ENCODE assay signal across 1 cellular context in the genomic region with DNA sequence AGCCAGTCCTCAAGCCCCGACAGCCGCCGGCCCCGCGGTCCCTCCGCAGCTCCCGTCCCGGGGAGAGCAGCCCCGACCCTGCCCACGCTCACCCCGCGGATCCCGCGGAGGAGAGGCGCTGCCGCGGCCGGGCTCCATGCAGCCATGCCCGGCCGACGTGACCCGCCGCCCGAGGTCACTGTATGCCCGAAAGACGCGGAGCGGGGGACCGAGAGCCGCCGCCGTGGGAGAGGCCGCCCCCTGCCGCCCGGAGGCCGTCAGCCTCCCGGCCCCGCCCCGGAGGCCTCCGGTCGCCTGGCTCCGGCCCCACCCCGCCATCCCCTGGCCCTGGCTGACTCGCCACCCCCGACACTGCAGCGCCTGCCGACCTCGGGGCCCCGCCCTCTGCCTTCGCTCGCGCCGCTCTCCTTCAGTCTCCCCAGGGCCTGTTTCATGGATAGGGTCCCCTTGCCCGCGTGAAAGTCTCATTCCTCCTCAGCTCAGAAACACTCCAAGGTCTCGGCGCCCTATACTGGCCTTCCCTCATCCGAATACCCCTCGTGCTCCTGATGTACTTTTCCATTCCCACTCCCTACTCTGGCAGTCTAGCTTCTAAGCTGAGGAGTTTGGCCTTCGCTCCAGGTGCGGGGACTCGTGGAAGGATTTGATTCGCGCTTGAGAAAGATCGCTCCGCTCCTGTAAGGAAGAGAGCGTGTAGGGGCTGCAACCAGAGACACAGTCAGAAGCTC.
TF ChIP-seq lines count a peak whose summit lies in the region.

A gene with protein sequence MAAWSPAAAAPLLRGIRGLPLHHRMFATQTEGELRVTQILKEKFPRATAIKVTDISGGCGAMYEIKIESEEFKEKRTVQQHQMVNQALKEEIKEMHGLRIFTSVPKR (minus strand): TSS at position 184 of the 728 bp plus-strand sequence. CDS start 38 bp downstream, at position 146.

TF ChIP-seq in HepG2, 621 proteins besides CTCF, POLR2A, EP300 and RAD21 (continued from another document and continues in another):
- TF ChIP-seq PHF21A (CRISPR knock-in tag; IDR thresholded peaks at IDR 0.05) (no peak; the same call in 1 of the 2 replicates), ZNF205 (CRISPR knock-in tag; IDR thresholded peaks at IDR 0.05) (no peak; the same call in 1 of the 2 replicates), TGIF2 (CRISPR knock-in tag; IDR thresholded peaks at IDR 0.05) (peak; percentile 29; the same call in 1 of the 2 replicates), PITX1 (CRISPR knock-in tag; IDR thresholded peaks at IDR 0.05) (no peak; the same call in 1 of the 2 replicates), SCMH1 (CRISPR knock-in tag; IDR thresholded peaks at IDR 0.05; ENCODE audit: borderline replicate concordance) (no peak), MYNN (CRISPR knock-in tag; IDR thresholded peaks at IDR 0.05; ENCODE audit: low read depth) (no peak; the same call in 1 of the 2 replicates), ELF3 (CRISPR knock-in tag; IDR thresholded peaks at IDR 0.05) (no peak), KLF16 (CRISPR knock-in tag; IDR thresholded peaks at IDR 0.05) (no peak), IKZF4 (CRISPR knock-in tag; IDR thresholded peaks at IDR 0.05; ENCODE audit: borderline replicate concordance, low read depth, not compliant biosample characterization) (peak; percentile 65), HMG20A (CRISPR knock-in tag; IDR thresholded peaks at IDR 0.05; ENCODE audit: borderline replicate concordance) (no peak; the same call in 1 of the 2 replicates), ZFP37 (CRISPR knock-in tag; IDR thresholded peaks at IDR 0.05; ENCODE audit: borderline replicate concordance) (no peak), FOXA1 (IDR thresholded peaks at IDR 0.05) (no peak), FOXA1 (CRISPR knock-in tag; IDR thresholded peaks at IDR 0.05) (peak; percentile 3; the same call in 1 of the 2 replicates), SIX4 (CRISPR knock-in tag; IDR thresholded peaks at IDR 0.05) (no peak), CENPT (CRISPR knock-in tag; IDR thresholded peaks at IDR 0.05; ENCODE audit: low read depth) (no peak), ZSCAN30 (CRISPR knock-in tag; IDR thresholded peaks at IDR 0.05) (peak; percentile 91; the same call in 1 of the 2 replicates), ZNF260 (CRISPR knock-in tag; IDR thresholded peaks at IDR 0.05; ENCODE audit: borderline replicate concordance, low read depth) (no peak), TCF7L2 (IDR thresholded peaks at IDR 0.05; ENCODE audit: low read depth, low read length) (no peak), ZNF432 (CRISPR knock-in tag; IDR thresholded peaks at IDR 0.05; ENCODE audit: borderline replicate concordance) (no peak), HOXA7 (CRISPR knock-in tag; IDR thresholded peaks at IDR 0.05) (no peak), MED8 (CRISPR knock-in tag; IDR thresholded peaks at IDR 0.05; ENCODE audit: insufficient replicate concordance) (peak; percentile 48), POLR2G (IDR thresholded peaks at IDR 0.05; ENCODE audit: low read depth, low read length) (peak; percentile 97), ZNF138 (CRISPR knock-in tag; IDR thresholded peaks at IDR 0.05; ENCODE audit: low read depth) (peak; percentile 88), DR1 (CRISPR knock-in tag; IDR thresholded peaks at IDR 0.05) (no peak), RBM22 (optimal IDR thresholded peaks at IDR 0.05; ENCODE audit: low read length) (peak; percentile 85), KDM1A (CRISPR knock-in tag; IDR thresholded peaks at IDR 0.05) (no peak), PHB2 (IDR thresholded peaks at IDR 0.05; ENCODE audit: partially characterized antibody) (no peak), ZNF775 (CRISPR knock-in tag; IDR thresholded peaks at IDR 0.05; ENCODE audit: borderline replicate concordance) (peak; percentile 93; the same call in 1 of the 2 replicates), NRL (CRISPR knock-in tag; IDR thresholded peaks at IDR 0.05; ENCODE audit: borderline replicate concordance) (0 out of 2 replicates have a peak, but pooled peaks have one; percentile 6), ZNF790 (CRISPR knock-in tag; IDR thresholded peaks at IDR 0.05; ENCODE audit: borderline replicate concordance) (0 out of 2 replicates have a peak, but pooled peaks have one; percentile 22), ETV6 (CRISPR knock-in tag; conservative IDR thresholded peaks at IDR 0.05) (no peak; the same call in 1 of the 2 replicates), CCDC6 (CRISPR knock-in tag; IDR thresholded peaks at IDR 0.05) (peak; percentile 99)
- TF ChIP-seq, protein P1, sequence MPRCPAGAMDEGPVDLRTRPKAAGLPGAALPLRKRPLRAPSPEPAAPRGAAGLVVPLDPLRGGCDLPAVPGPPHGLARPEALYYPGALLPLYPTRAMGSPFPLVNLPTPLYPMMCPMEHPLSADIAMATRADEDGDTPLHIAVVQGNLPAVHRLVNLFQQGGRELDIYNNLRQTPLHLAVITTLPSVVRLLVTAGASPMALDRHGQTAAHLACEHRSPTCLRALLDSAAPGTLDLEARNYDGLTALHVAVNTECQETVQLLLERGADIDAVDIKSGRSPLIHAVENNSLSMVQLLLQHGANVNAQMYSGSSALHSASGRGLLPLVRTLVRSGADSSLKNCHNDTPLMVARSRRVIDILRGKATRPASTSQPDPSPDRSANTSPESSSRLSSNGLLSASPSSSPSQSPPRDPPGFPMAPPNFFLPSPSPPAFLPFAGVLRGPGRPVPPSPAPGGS (CRISPR knock-in tag; IDR thresholded peaks at IDR 0.05), result peak; percentile 75
- TF ChIP-seq, protein P2, sequence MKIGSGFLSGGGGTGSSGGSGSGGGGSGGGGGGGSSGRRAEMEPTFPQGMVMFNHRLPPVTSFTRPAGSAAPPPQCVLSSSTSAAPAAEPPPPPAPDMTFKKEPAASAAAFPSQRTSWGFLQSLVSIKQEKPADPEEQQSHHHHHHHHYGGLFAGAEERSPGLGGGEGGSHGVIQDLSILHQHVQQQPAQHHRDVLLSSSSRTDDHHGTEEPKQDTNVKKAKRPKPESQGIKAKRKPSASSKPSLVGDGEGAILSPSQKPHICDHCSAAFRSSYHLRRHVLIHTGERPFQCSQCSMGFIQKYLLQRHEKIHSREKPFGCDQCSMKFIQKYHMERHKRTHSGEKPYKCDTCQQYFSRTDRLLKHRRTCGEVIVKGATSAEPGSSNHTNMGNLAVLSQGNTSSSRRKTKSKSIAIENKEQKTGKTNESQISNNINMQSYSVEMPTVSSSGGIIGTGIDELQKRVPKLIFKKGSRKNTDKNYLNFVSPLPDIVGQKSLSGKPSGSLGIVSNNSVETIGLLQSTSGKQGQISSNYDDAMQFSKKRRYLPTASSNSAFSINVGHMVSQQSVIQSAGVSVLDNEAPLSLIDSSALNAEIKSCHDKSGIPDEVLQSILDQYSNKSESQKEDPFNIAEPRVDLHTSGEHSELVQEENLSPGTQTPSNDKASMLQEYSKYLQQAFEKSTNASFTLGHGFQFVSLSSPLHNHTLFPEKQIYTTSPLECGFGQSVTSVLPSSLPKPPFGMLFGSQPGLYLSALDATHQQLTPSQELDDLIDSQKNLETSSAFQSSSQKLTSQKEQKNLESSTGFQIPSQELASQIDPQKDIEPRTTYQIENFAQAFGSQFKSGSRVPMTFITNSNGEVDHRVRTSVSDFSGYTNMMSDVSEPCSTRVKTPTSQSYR (CRISPR knock-in tag; IDR thresholded peaks at IDR 0.05; ENCODE audit: borderline replicate concordance), result no peak
- TF ChIP-seq, protein P3, sequence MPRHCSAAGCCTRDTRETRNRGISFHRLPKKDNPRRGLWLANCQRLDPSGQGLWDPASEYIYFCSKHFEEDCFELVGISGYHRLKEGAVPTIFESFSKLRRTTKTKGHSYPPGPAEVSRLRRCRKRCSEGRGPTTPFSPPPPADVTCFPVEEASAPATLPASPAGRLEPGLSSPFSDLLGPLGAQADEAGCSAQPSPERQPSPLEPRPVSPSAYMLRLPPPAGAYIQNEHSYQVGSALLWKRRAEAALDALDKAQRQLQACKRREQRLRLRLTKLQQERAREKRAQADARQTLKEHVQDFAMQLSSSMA (CRISPR knock-in tag; IDR thresholded peaks at IDR 0.05), result peak; percentile 72; the same call in 1 of the 2 replicates
- TF ChIP-seq, protein P4, sequence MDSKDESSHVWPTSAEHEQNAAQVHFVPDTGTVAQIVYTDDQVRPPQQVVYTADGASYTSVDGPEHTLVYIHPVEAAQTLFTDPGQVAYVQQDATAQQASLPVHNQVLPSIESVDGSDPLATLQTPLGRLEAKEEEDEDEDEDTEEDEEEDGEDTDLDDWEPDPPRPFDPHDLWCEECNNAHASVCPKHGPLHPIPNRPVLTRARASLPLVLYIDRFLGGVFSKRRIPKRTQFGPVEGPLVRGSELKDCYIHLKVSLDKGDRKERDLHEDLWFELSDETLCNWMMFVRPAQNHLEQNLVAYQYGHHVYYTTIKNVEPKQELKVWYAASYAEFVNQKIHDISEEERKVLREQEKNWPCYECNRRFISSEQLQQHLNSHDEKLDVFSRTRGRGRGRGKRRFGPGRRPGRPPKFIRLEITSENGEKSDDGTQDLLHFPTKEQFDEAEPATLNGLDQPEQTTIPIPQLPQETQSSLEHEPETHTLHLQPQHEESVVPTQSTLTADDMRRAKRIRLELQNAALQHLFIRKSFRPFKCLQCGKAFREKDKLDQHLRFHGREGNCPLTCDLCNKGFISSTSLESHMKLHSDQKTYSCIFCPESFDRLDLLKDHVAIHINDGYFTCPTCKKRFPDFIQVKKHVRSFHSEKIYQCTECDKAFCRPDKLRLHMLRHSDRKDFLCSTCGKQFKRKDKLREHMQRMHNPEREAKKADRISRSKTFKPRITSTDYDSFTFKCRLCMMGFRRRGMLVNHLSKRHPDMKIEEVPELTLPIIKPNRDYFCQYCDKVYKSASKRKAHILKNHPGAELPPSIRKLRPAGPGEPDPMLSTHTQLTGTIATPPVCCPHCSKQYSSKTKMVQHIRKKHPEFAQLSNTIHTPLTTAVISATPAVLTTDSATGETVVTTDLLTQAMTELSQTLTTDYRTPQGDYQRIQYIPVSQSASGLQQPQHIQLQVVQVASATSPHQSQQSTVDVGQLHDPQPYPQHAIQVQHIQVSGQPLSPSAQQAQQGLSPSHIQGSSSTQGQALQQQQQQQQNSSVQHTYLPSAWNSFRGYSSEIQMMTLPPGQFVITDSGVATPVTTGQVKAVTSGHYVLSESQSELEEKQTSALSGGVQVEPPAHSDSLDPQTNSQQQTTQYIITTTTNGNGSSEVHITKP (CRISPR knock-in tag; IDR thresholded peaks at IDR 0.05; ENCODE audit: low read depth), result no peak; the same call in 1 of the 2 replicates
- TF ChIP-seq, protein P5, sequence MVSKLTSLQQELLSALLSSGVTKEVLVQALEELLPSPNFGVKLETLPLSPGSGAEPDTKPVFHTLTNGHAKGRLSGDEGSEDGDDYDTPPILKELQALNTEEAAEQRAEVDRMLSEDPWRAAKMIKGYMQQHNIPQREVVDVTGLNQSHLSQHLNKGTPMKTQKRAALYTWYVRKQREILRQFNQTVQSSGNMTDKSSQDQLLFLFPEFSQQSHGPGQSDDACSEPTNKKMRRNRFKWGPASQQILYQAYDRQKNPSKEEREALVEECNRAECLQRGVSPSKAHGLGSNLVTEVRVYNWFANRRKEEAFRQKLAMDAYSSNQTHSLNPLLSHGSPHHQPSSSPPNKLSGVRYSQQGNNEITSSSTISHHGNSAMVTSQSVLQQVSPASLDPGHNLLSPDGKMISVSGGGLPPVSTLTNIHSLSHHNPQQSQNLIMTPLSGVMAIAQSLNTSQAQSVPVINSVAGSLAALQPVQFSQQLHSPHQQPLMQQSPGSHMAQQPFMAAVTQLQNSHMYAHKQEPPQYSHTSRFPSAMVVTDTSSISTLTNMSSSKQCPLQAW (CRISPR knock-in tag; IDR thresholded peaks at IDR 0.05), result peak; percentile 69; the same call in 1 of the 2 replicates
- TF ChIP-seq, protein P6, sequence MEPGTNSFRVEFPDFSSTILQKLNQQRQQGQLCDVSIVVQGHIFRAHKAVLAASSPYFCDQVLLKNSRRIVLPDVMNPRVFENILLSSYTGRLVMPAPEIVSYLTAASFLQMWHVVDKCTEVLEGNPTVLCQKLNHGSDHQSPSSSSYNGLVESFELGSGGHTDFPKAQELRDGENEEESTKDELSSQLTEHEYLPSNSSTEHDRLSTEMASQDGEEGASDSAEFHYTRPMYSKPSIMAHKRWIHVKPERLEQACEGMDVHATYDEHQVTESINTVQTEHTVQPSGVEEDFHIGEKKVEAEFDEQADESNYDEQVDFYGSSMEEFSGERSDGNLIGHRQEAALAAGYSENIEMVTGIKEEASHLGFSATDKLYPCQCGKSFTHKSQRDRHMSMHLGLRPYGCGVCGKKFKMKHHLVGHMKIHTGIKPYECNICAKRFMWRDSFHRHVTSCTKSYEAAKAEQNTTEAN (CRISPR knock-in tag; conservative IDR thresholded peaks at IDR 0.05), result peak; percentile 77; the same call in 1 of the 2 replicates
- TF ChIP-seq, protein P7, sequence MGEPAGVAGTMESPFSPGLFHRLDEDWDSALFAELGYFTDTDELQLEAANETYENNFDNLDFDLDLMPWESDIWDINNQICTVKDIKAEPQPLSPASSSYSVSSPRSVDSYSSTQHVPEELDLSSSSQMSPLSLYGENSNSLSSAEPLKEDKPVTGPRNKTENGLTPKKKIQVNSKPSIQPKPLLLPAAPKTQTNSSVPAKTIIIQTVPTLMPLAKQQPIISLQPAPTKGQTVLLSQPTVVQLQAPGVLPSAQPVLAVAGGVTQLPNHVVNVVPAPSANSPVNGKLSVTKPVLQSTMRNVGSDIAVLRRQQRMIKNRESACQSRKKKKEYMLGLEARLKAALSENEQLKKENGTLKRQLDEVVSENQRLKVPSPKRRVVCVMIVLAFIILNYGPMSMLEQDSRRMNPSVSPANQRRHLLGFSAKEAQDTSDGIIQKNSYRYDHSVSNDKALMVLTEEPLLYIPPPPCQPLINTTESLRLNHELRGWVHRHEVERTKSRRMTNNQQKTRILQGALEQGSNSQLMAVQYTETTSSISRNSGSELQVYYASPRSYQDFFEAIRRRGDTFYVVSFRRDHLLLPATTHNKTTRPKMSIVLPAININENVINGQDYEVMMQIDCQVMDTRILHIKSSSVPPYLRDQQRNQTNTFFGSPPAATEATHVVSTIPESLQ (CRISPR knock-in tag; conservative IDR thresholded peaks at IDR 0.05), result no peak
- TF ChIP-seq, protein P8, sequence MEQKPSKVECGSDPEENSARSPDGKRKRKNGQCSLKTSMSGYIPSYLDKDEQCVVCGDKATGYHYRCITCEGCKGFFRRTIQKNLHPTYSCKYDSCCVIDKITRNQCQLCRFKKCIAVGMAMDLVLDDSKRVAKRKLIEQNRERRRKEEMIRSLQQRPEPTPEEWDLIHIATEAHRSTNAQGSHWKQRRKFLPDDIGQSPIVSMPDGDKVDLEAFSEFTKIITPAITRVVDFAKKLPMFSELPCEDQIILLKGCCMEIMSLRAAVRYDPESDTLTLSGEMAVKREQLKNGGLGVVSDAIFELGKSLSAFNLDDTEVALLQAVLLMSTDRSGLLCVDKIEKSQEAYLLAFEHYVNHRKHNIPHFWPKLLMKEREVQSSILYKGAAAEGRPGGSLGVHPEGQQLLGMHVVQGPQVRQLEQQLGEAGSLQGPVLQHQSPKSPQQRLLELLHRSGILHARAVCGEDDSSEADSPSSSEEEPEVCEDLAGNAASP (CRISPR knock-in tag; IDR thresholded peaks at IDR 0.05; ENCODE audit: borderline replicate concordance), result peak; percentile 97
- TF ChIP-seq, protein P9, sequence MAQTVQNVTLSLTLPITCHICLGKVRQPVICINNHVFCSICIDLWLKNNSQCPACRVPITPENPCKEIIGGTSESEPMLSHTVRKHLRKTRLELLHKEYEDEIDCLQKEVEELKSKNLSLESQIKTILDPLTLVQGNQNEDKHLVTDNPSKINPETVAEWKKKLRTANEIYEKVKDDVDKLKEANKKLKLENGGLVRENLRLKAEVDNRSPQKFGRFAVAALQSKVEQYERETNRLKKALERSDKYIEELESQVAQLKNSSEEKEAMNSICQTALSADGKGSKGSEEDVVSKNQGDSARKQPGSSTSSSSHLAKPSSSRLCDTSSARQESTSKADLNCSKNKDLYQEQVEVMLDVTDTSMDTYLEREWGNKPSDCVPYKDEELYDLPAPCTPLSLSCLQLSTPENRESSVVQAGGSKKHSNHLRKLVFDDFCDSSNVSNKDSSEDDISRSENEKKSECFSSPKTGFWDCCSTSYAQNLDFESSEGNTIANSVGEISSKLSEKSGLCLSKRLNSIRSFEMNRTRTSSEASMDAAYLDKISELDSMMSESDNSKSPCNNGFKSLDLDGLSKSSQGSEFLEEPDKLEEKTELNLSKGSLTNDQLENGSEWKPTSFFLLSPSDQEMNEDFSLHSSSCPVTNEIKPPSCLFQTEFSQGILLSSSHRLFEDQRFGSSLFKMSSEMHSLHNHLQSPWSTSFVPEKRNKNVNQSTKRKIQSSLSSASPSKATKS (CRISPR knock-in tag; IDR thresholded peaks at IDR 0.05), result no peak
